1 cellular context compared by ENCODE assay signal in genomic region chr2:241558532-241559488, GRCh38.
TF ChIP-seq lines count a peak whose summit lies in the region.

A gene with protein sequence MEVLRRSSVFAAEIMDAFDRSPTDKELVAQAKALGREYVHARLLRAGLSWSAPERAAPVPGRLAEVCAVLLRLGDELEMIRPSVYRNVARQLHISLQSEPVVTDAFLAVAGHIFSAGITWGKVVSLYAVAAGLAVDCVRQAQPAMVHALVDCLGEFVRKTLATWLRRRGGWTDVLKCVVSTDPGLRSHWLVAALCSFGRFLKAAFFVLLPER (plus strand): TSS chr2:241558745. CDS start chr2:241559484, 739 bp downstream.

TF ChIP-seq in HepG2, 621 proteins besides CTCF, POLR2A, EP300 and RAD21 (continued from another document and continues in another):
- 0 out of 2 replicates have a peak, but pooled peaks have one; percentile 66 for TF ChIP-seq ZNF451 (CRISPR knock-in tag; IDR thresholded peaks at IDR 0.05)
- TF ChIP-seq IRF2 (CRISPR knock-in tag; IDR thresholded peaks at IDR 0.05): 0 out of 2 replicates have a peak, but pooled peaks have one; percentile 45
- no peak for TF ChIP-seq ZBTB42 (CRISPR knock-in tag; IDR thresholded peaks at IDR 0.05)
- 0 out of 2 replicates have a peak, but pooled peaks have one; percentile 10 for TF ChIP-seq SIN3A (IDR thresholded peaks at IDR 0.05; ENCODE audit: borderline replicate concordance, low read depth, low read length)
- no peak for TF ChIP-seq CEBPG (CRISPR knock-in tag; IDR thresholded peaks at IDR 0.05)
- TF ChIP-seq PATZ1 (CRISPR knock-in tag; IDR thresholded peaks at IDR 0.05): peak; percentile 53
- TF ChIP-seq ZNF709 (CRISPR knock-in tag; IDR thresholded peaks at IDR 0.05): 0 out of 2 replicates have a peak, but pooled peaks have one; percentile 38
- TF ChIP-seq ZNF441 (CRISPR knock-in tag; IDR thresholded peaks at IDR 0.05; ENCODE audit: borderline replicate concordance): peak; percentile 79; the same call in 1 of the 2 replicates
- TF ChIP-seq POLR2AphosphoS5 (IDR thresholded peaks at IDR 0.05; ENCODE audit: low read depth, low read length): peak; percentile 63
- TF ChIP-seq, protein P1, sequence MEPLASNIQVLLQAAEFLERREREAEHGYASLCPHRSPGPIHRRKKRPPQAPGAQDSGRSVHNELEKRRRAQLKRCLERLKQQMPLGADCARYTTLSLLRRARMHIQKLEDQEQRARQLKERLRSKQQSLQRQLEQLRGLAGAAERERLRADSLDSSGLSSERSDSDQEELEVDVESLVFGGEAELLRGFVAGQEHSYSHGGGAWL (CRISPR knock-in tag; IDR thresholded peaks at IDR 0.05): peak; percentile 63; the same call in 1 of the 2 replicates
- TF ChIP-seq ZSCAN29 (CRISPR knock-in tag; conservative IDR thresholded peaks at IDR 0.05): peak; percentile 54; the same call in 1 of the 2 replicates
- peak; percentile 36; the same call in 1 of the 2 replicates for TF ChIP-seq MED1 (CRISPR knock-in tag; IDR thresholded peaks at IDR 0.05)
- peak; percentile 53; the same call in 1 of the 2 replicates for TF ChIP-seq ZNF691 (CRISPR knock-in tag; IDR thresholded peaks at IDR 0.05; ENCODE audit: borderline replicate concordance, low read depth)
- peak; percentile 58; the same call in 1 of the 2 replicates for TF ChIP-seq TFDP1 (CRISPR knock-in tag; IDR thresholded peaks at IDR 0.05; ENCODE audit: borderline replicate concordance)
- peak; percentile 59; the same call in 1 of the 2 replicates for TF ChIP-seq ZNF558 (CRISPR knock-in tag; IDR thresholded peaks at IDR 0.05; ENCODE audit: borderline replicate concordance)
- TF ChIP-seq TEF (CRISPR knock-in tag; IDR thresholded peaks at IDR 0.05): no peak
- TF ChIP-seq ZFYVE20 (CRISPR knock-in tag; IDR thresholded peaks at IDR 0.05; ENCODE audit: borderline replicate concordance, low read depth): 0 out of 2 replicates have a peak, but pooled peaks have one; percentile 22
- TF ChIP-seq MTA1 (CRISPR knock-in tag; IDR thresholded peaks at IDR 0.05; ENCODE audit: borderline replicate concordance): peak; percentile 17; the same call in 1 of the 2 replicates
- TF ChIP-seq, protein P2, sequence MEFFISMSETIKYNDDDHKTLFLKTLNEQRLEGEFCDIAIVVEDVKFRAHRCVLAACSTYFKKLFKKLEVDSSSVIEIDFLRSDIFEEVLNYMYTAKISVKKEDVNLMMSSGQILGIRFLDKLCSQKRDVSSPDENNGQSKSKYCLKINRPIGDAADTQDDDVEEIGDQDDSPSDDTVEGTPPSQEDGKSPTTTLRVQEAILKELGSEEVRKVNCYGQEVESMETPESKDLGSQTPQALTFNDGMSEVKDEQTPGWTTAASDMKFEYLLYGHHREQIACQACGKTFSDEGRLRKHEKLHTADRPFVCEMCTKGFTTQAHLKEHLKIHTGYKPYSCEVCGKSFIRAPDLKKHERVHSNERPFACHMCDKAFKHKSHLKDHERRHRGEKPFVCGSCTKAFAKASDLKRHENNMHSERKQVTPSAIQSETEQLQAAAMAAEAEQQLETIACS (CRISPR knock-in tag; IDR thresholded peaks at IDR 0.05): peak; percentile 64
- peak; percentile 47; the same call in 1 of the 2 replicates for TF ChIP-seq TBX2 (CRISPR knock-in tag; IDR thresholded peaks at IDR 0.05; ENCODE audit: borderline replicate concordance)
- no peak for TF ChIP-seq ZSCAN20 (CRISPR knock-in tag; IDR thresholded peaks at IDR 0.05; ENCODE audit: borderline replicate concordance)
- TF ChIP-seq SP4 (CRISPR knock-in tag; IDR thresholded peaks at IDR 0.05): peak; percentile 85
- TF ChIP-seq, protein P3, sequence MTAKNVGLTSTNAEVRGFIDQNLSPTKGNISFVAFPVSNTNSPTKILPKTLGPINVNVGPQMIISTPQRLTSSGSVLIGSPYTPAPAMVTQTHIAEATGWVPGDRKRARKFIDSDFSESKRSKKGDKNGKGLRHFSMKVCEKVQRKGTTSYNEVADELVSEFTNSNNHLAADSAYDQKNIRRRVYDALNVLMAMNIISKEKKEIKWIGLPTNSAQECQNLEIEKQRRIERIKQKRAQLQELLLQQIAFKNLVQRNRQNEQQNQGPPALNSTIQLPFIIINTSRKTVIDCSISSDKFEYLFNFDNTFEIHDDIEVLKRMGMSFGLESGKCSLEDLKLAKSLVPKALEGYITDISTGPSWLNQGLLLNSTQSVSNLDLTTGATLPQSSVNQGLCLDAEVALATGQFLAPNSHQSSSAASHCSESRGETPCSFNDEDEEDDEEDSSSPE (CRISPR knock-in tag; IDR thresholded peaks at IDR 0.05): peak; percentile 59
- TF ChIP-seq TOE1 (CRISPR knock-in tag; IDR thresholded peaks at IDR 0.05): no peak; the same call in 1 of the 2 replicates
- TF ChIP-seq ZBTB43 (CRISPR knock-in tag; conservative IDR thresholded peaks at IDR 0.05): no peak
- TF ChIP-seq ZC3H4 (CRISPR knock-in tag; IDR thresholded peaks at IDR 0.05; ENCODE audit: borderline replicate concordance): no peak
- no peak for TF ChIP-seq ATRX (CRISPR knock-in tag; IDR thresholded peaks at IDR 0.05; ENCODE audit: borderline replicate concordance)
- peak; percentile 67 for TF ChIP-seq PHF8 (CRISPR knock-in tag; IDR thresholded peaks at IDR 0.05)
- TF ChIP-seq ZNF770 (CRISPR knock-in tag; IDR thresholded peaks at IDR 0.05): peak; percentile 68; the same call in 1 of the 2 replicates
- peak; percentile 80; the same call in 1 of the 2 replicates for TF ChIP-seq ZNF503 (CRISPR knock-in tag; IDR thresholded peaks at IDR 0.05)
- TF ChIP-seq SALL1 (CRISPR knock-in tag; IDR thresholded peaks at IDR 0.05): peak; percentile 68
- TF ChIP-seq KLF6 (CRISPR knock-in tag; IDR thresholded peaks at IDR 0.05): peak; percentile 71; the same call in 1 of the 2 replicates
